8 cellular contexts compared by ENCODE assay signal in genomic region chr1:86502125-86502646, GRCh38.
DNase-seq lines count a peak whose midpoint lies in the region; ATAC-seq and TF ChIP-seq lines count a peak whose summit lies in the region.
"Not testable (repeated sequence)": the region's sequence is repeated elsewhere in the genome, so short reads cannot be mapped to it uniquely, and the experiment has no call there.

No MANE protein-coding gene starts in this region.

- peak; percentile 8; the same call in 1 of the 2 replicates for TF ChIP-seq CTCF in AG09319 (IDR thresholded peaks at IDR 0.05; ENCODE audit: low read depth, low read length)
- peak; percentile 49 for TF ChIP-seq CTCF in retinal pigment epithelial cell (conservative IDR thresholded peaks at IDR 0.05; ENCODE audit: low read depth, low read length)

- H3K4me1 Mint-ChIP-seq in central memory CD8-positive, alpha-beta T cell = not testable (repeated sequence)

- DNase-seq in AG09319 (ENCODE audit: extremely low read depth, low read depth); central memory CD8-positive, alpha-beta T cell (ENCODE audit: low spot score in 2 of 2); retinal pigment epithelial cell (ENCODE audit: low read depth): not testable (repeated sequence)
- DNase-seq in NCI-H146 treated with DMSO at 0.1 percent for 48 hours (lab: John Stamatoyannopoulos, UW; ENCODE audit: unreplicated experiment) = peak; percentile 30

- not testable (repeated sequence) for H3K9me3 Mint-ChIP-seq in central memory CD8-positive, alpha-beta T cell

- H3K4me1 ChIP-seq in iPS-18a (ENCODE audit: control insufficient read depth, low read depth, low read length) = peaks cover 14% of the 10 kb centered on the region

- peaks cover 24% of the 10 kb centered on the region for H3K27me3 Mint-ChIP-seq in central memory CD8-positive, alpha-beta T cell

- ATAC-seq in GM18868 (IDR thresholded peaks at IDR 0.05; ENCODE audit: unreplicated experiment) (peak; percentile 74), HG02884 (IDR thresholded peaks at IDR 0.05; ENCODE audit: unreplicated experiment) (peak; percentile 69)
- ATAC-seq in activated CD4-positive, CD25-positive, alpha-beta regulatory T cell treated with anti-CD3 and anti-CD28 coated beads, Interleukin-2, amount 50 U/mL, for 24 hours = peak; percentile 38 to 68
- ATAC-seq in central memory CD8-positive, alpha-beta T cell (replicated peaks; ENCODE audit: extremely low read depth, poor library complexity, severe bottlenecking) = peak; percentile 60

- H3K9ac ChIP-seq in iPS-18a (ENCODE audit: low read length) = peak overlapping the region; percentile 33

- H3K27ac Mint-ChIP-seq in central memory CD8-positive, alpha-beta T cell (ENCODE audit: low read depth) = not testable (repeated sequence)

- H3K4me3 Mint-ChIP-seq in central memory CD8-positive, alpha-beta T cell = peak overlapping the region; percentile 74

- H3K27me3 ChIP-seq in iPS-18a (ENCODE audit: control insufficient read depth, insufficient read depth, low read length) = not testable (repeated sequence)

- H3K27ac ChIP-seq in iPS-18a (ENCODE audit: low read length) = peak overlapping the region; percentile 67

- H3K4me3 ChIP-seq in iPS-18a (ENCODE audit: low read length) (peak overlapping the region; percentile 62), retinal pigment epithelial cell (ENCODE audit: low read length) (peak overlapping the region; percentile 31)

- H3K36me3 ChIP-seq in iPS-18a (ENCODE audit: control insufficient read depth, low read depth, low read length) = not testable (repeated sequence)

- H3K36me3 Mint-ChIP-seq in central memory CD8-positive, alpha-beta T cell (ENCODE audit: insufficient read depth) = not testable (repeated sequence)

- not testable (repeated sequence) for H3K9me3 ChIP-seq in iPS-18a (ENCODE audit: control insufficient read depth, low read depth, low read length)
